ENCODE assay signal across 1 cellular context in genomic region chr17:50431219-50431618, GRCh38.
TF ChIP-seq lines count a peak whose summit lies in the region.

No MANE protein-coding gene starts in this region.

TF ChIP-seq in GM23338, 12 proteins besides CTCF, POLR2A, EP300 and RAD21:
- no peak for TF ChIP-seq ZNF462 (CRISPR knock-in tag; IDR thresholded peaks at IDR 0.05)
- no peak for TF ChIP-seq EZH2phosphoT487 (IDR thresholded peaks at IDR 0.05; ENCODE audit: unreplicated experiment)
- no peak for TF ChIP-seq CREB1 (CRISPR knock-in tag; IDR thresholded peaks at IDR 0.05; ENCODE audit: low read depth)
- TF ChIP-seq EZH2 (IDR thresholded peaks at IDR 0.05; ENCODE audit: low read depth, unreplicated experiment): no peak
- no peak for TF ChIP-seq ZNF114 (CRISPR knock-in tag; IDR thresholded peaks at IDR 0.05)
- TF ChIP-seq POLR2AphosphoS5 (IDR thresholded peaks at IDR 0.05; ENCODE audit: low read depth): no peak
- no peak for TF ChIP-seq ETS1 (IDR thresholded peaks at IDR 0.05)
- no peak for TF ChIP-seq ZNF331 (CRISPR knock-in tag; IDR thresholded peaks at IDR 0.05; ENCODE audit: low read depth)
- TF ChIP-seq NANOG (IDR thresholded peaks at IDR 0.05; ENCODE audit: borderline replicate concordance): no peak
- TF ChIP-seq REST (IDR thresholded peaks at IDR 0.05; ENCODE audit: unreplicated experiment): no peak
- TF ChIP-seq STAT1 (IDR thresholded peaks at IDR 0.05; ENCODE audit: unreplicated experiment): no peak
- TF ChIP-seq JUNB (IDR thresholded peaks at IDR 0.05; ENCODE audit: unreplicated experiment): no peak
